In genomic region chr21:37257967-37258877, GRCh38 we compare ENCODE assay signal across 8 cellular contexts. TPM values are rescaled to one million over a fixed set of nuclear protein-coding genes. Genes with fewer than 3 reads are reported as not detected.
DNase-seq lines count a peak whose midpoint lies in the region; ATAC-seq, FAIRE-seq and TF ChIP-seq lines count a peak whose summit lies in the region.

No MANE protein-coding gene starts in this region.

- no peaks in the 10 kb centered on the region for H3K27me3 ChIP-seq in WERI-Rb-1 (ENCODE audit: insufficient read depth, low read depth, severe bottlenecking)
- H3K27me3 ChIP-seq in mammary epithelial cell (ENCODE audit: insufficient read depth, low read length) = no peaks in the 10 kb centered on the region
- H3K27me3 ChIP-seq in keratinocyte (ENCODE audit: control insufficient read depth, extremely low read depth, insufficient read depth, low read length) = no peaks in the 10 kb centered on the region

- in situ Hi-C loops in mammary epithelial cell (cut with MboI; ENCODE audit: low sequenced_read_pairs in 2 of 2) = loop anchor here in 1 of 2 donors (25.0 kb wide), 2 partner anchors 104 to 379 kb away; partner anchors contain the start of gene DYRK1A

- no TSS peak for BruUV-seq in mammary epithelial cell (replicated peaks; lab: Mats Ljungman, UMichigan)

- dilution Hi-C loops in mammary epithelial cell (cut with HindIII; ENCODE audit: low sequenced_read_pairs) (loop anchor here (5.0 kb wide), 1 partner anchor 114 kb away; no protein-coding TSS in a partner anchor), keratinocyte (cut with MboI; ENCODE audit: extremely low pct_ligation_motif_present, low sequenced_read_pairs) (no loop called here)

- H2AFZ ChIP-seq in mammary epithelial cell (ENCODE audit: low read depth, low read length) (peak overlapping the region; percentile 88), keratinocyte (ENCODE audit: control insufficient read depth, low read length) (peak overlapping the region; percentile 87)

- H3K9ac ChIP-seq in mammary epithelial cell (ENCODE audit: insufficient read depth, low read length) (peak overlapping the region; percentile 91), keratinocyte (ENCODE audit: control insufficient read depth, extremely low read depth, insufficient read depth, low read length) (peak overlapping the region; percentile 77)

- peak; percentile 81 for FAIRE-seq in keratinocyte (lab: Jason Lieb, UNC)

- H3K4me3 ChIP-seq in GM12875 (ENCODE audit: low read depth, low read length) (peak overlapping the region; percentile 59), WERI-Rb-1 (ENCODE audit: low read depth, low read length) (peak overlapping the region; percentile 61), mammary epithelial cell (replicated peaks in 1 of 3; ENCODE audit: insufficient read depth in 1 of 3, low read depth in 2 of 3, low read length in 3 of 3) (peak overlapping the region; percentile 54 to 65 (median 62)), keratinocyte (ENCODE audit: control insufficient read depth in 2 of 3, extremely low read depth in 1 of 3, insufficient read depth in 2 of 3, low read depth in 1 of 3, low read length in 3 of 3) (peak overlapping the region; percentile 21 to 85 (median 60))

- H3K9me1 ChIP-seq in keratinocyte (ENCODE audit: control insufficient read depth, extremely low read depth, insufficient read depth, low read length) = no peaks in the 10 kb centered on the region

- H3K27ac ChIP-seq in WERI-Rb-1 = peak overlapping the region; percentile 93
- H3K27ac ChIP-seq in mammary epithelial cell (ENCODE audit: insufficient read depth, low read depth, low read length) = peak overlapping the region; percentile 97
- peak overlapping the region; percentile 83 for H3K27ac ChIP-seq in keratinocyte (ENCODE audit: control insufficient read depth, insufficient read depth, low read length)

- H3K4me2 ChIP-seq in mammary epithelial cell (ENCODE audit: insufficient read depth, low read depth, low read length) = peak overlapping the region; percentile 99
- H3K4me2 ChIP-seq in keratinocyte (ENCODE audit: control insufficient read depth, extremely low read depth, insufficient read depth, low read depth, low read length) = peak overlapping the region; percentile 98

- peaks cover 27% of the 10 kb centered on the region for H3K4me1 ChIP-seq in mammary epithelial cell (ENCODE audit: insufficient read depth, low read length)
- H3K4me1 ChIP-seq in keratinocyte (ENCODE audit: control insufficient read depth, extremely low read depth, insufficient read depth, low read length) = peaks cover 20% of the 10 kb centered on the region

- no peak for TF ChIP-seq CTCF in GM12875 (IDR thresholded peaks at IDR 0.05; ENCODE audit: borderline replicate concordance, insufficient read depth, low read depth, low read length)
- TF ChIP-seq CTCF in WERI-Rb-1 (IDR thresholded peaks at IDR 0.05; ENCODE audit: low read depth, low read length) = no peak
- TF ChIP-seq CTCF in mammary epithelial cell (conservative IDR thresholded peaks at IDR 0.05 in 1 of 2, IDR thresholded peaks at IDR 0.05 in 1 of 2; ENCODE audit: extremely low read depth in 1 of 2, insufficient read depth in 1 of 2, low read depth in 1 of 2, low read length in 2 of 2) = no peak
- TF ChIP-seq CTCF in keratinocyte (optimal IDR thresholded peaks at IDR 0.05 in 1 of 3, IDR thresholded peaks at IDR 0.05 in 1 of 3, conservative IDR thresholded peaks at IDR 0.05 in 1 of 3; ENCODE audit: extremely low read depth in 1 of 3, insufficient read depth in 2 of 3, low read length in 3 of 3) = no peak

- intact Hi-C loops in mammary epithelial cell (cut with micrococcal nuclease) = no loop called here

- H4K20me1 ChIP-seq in mammary epithelial cell (ENCODE audit: insufficient read depth, low read length) (no peaks in the 10 kb centered on the region), keratinocyte (ENCODE audit: control insufficient read depth, extremely low read depth, insufficient read depth, low read length) (no peaks in the 10 kb centered on the region)

- H3K36me3 ChIP-seq in WERI-Rb-1 = peaks cover 5% of the 10 kb centered on the region
- no peaks in the 10 kb centered on the region for H3K36me3 ChIP-seq in mammary epithelial cell (ENCODE audit: insufficient read depth, low read length)
- H3K36me3 ChIP-seq in keratinocyte (ENCODE audit: control insufficient read depth in 2 of 2, extremely low read depth in 1 of 2, insufficient read depth in 2 of 2, low read length in 2 of 2) = peaks cover 2 to 5% of the 10 kb centered on the region in 2 experiments

- H3K79me2 ChIP-seq in mammary epithelial cell (ENCODE audit: insufficient read depth, low read length) = peaks cover 94% of the 10 kb centered on the region
- H3K79me2 ChIP-seq in keratinocyte (ENCODE audit: control insufficient read depth, insufficient read depth, low read length) = peaks cover 69% of the 10 kb centered on the region

- no peaks in the 10 kb centered on the region for H3K9me3 ChIP-seq in WERI-Rb-1 (ENCODE audit: severe bottlenecking)
- no peaks in the 10 kb centered on the region for H3K9me3 ChIP-seq in mammary epithelial cell (replicated peaks; ENCODE audit: insufficient read depth, low read length)
- H3K9me3 ChIP-seq in keratinocyte (ENCODE audit: control insufficient read depth, low read depth, low read length) = no peaks in the 10 kb centered on the region

- 3% methylated on average over 24 of the region's 55 CpGs for WGBS in mammary epithelial cell (ENCODE audit: low coverage, missing lambda C conversion rate)

- CTCF ChIA-PET in mammary epithelial cell (lab: Charles Lee; ENCODE audit: low non-redundant PET) = no interaction called here

- peak; percentile 71 for ATAC-seq in HG02798 (IDR thresholded peaks at IDR 0.05; ENCODE audit: poor library complexity, unreplicated experiment)

- DNase-seq in NCI-H187 treated with DMSO at 0.1 percent for 48 hours (lab: John Stamatoyannopoulos, UW) (peak; percentile 12), WERI-Rb-1 (peak; percentile 93), mammary epithelial cell (peak; percentile 81), keratinocyte (ENCODE audit: low read depth, low spot score) (no peak), NCI-H345 (lab: John Stamatoyannopoulos, UW) (no peak)
- DNase-seq in stimulated activated CD4-positive, alpha-beta T cell treated with anti-CD3 and anti-CD28 coated beads, Interleukin-15, amount 100 ng/mL, for 48 hours (ENCODE audit: low read depth in 2 of 2) = peak; percentile 66 to 78

RNA-seq across cellular contexts. Expression of gene VPS26C, which starts 8.9 kb away (rescaled TPM):
- 10 to 100 TPM; 46.2 to 54.8 TPM for total RNA-seq in mammary epithelial cell
- polyA plus RNA-seq in mammary epithelial cell = 32.2 TPM
- polyA minus RNA-seq in mammary epithelial cell = 54.2 TPM
- 38.6 to 46.1 TPM (median 41.3 TPM) in 3 replicates for polyA plus RNA-seq in keratinocyte
- polyA plus RNA-seq in keratinocyte (2011; ENCODE audit: low read depth) = 19.0 TPM
- polyA plus RNA-seq in keratinocyte (2011; cell fraction: cytosol; rRNA removed) = 32.5 and 49.2 TPM in 2 replicates
- 44.7 and 48.0 TPM in 2 replicates for polyA plus RNA-seq in keratinocyte (2011; cell fraction: nucleus; rRNA removed)
- polyA plus RNA-seq in keratinocyte (2012; ENCODE audit: low replicate concordance) = 31.9 and 34.7 TPM in 2 replicates
- polyA minus RNA-seq in keratinocyte = 22.3 to 39.7 TPM (median 35.9 TPM) in 3 replicates
- polyA minus RNA-seq in keratinocyte (2011; cell fraction: cytosol; rRNA and poly(A)+ RNA removed) = 48.7 TPM
- polyA minus RNA-seq in keratinocyte (2011; cell fraction: nucleus; rRNA and poly(A)+ RNA removed) = 21.3 and 35.1 TPM in 2 replicates

Comparison
In these comparisons a context has a peak if more than half of its experiments do, and no peak if none do; other contexts are left out.
1. DNase-seq: peak in NCI-H187 treated with DMSO at 0.1 percent for 48 hours (single experiment), WERI-Rb-1 (single experiment), mammary epithelial cell (single experiment) and stimulated activated CD4-positive, alpha-beta T cell treated with anti-CD3 and anti-CD28 coated beads, Interleukin-15, amount 100 ng/mL, for 48 hours (2 of 2); none in keratinocyte (single experiment) and NCI-H345 (single experiment).
2. Peak in every context shown above with its lines, with median percentiles within 50 percentile points of each other: H3K4me3 ChIP-seq and H3K27ac ChIP-seq.